ENCODE assay signal across 9 cellular contexts in the genomic region with DNA sequence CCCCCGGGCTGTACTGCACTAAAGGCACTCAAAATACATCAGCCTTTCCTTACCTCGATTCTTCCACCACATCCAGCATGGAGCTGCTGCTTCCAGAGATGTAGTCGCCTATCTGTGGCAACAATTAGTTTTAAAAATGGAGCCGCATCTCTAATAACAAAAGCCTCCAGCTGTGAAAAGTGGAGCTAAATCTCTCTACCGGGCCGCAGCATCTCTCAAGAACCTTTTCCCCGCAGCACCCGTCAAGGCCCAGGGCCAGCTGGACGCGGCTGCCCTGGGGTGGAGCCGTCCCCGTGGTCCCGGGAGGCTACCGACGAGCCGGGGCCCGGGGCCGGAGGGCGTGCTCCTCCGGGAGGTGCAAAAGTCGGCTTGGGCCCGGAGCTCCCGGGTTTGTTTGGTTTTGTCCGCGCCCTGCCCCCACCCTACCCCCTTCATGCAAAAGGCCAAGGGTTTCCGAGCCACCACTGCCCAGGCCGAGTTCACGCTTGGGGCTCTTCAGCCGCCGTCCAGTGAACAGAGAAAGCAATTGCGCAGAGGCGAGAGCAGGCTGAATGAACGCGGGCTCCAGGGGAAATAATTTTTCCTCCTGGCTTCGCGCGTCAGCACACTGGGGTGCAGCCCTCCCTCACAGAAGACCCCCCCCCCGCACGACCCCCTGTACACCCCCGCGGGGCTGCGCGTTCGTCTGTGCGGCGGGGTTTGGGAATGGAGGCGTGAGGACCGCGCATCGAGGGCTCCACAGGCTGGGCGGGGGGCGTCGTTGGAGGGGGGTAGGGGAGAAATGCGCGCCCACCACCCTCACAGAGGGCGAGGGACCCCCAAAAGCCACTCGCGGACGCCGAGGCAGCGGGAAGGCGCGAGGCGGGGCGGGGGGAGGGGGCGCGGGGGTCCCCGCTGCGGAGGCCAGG. TPM values are rescaled to one million over a fixed set of nuclear protein-coding genes. Genes with fewer than 3 reads are reported as not detected.
DNase-seq lines count a peak whose midpoint lies in the region; FAIRE-seq and TF ChIP-seq lines count a peak whose summit lies in the region.
"Had no signal": no experiment of that assay in that cellular context is flagged by ENCODE, and none has a peak within 500 bp of the region (broad histone marks: within the 10 kb centered on the region; RNA-seq: fewer than 3 reads in every experiment).

No MANE protein-coding gene starts in this region.

- H3K27me3 ChIP-seq in duodenal mucosa (ENCODE audit: control insufficient read depth in 1 of 2, insufficient read depth in 2 of 2, low read length in 2 of 2), result peaks cover 10 to 30% of the 10 kb centered on the region in 2 donors

- peak overlapping the region; percentile 82 for H3K4me3 Mint-ChIP-seq in mesothelial cell of epicardium

- H3K4me1 Mint-ChIP-seq in mesothelial cell of epicardium, result peaks cover 29% of the 10 kb centered on the region

- TF ChIP-seq CTCF in mesothelial cell of epicardium (IDR thresholded peaks at IDR 0.05; ENCODE audit: unreplicated experiment), result no peak
- TF ChIP-seq CTCF in OCI-LY7 (conservative IDR thresholded peaks at IDR 0.05; ENCODE audit: low read length), result no peak

- H3K27ac Mint-ChIP-seq in mesothelial cell of epicardium, result peak overlapping the region; percentile 82

- H3K9ac ChIP-seq in duodenal mucosa (ENCODE audit: low read depth in 1 of 2, low read length in 2 of 2), result no peak overlapping the region

- no peak for FAIRE-seq in RCC 7860 (lab: Jason Lieb, UNC)
- FAIRE-seq: endometrium had no signal

- intact Hi-C loops in OCI-LY7 (cut with micrococcal nuclease; ENCODE audit: unreplicated experiment), result no loop called here

- H4K20me1 ChIP-seq in OCI-LY7 (ENCODE audit: insufficient read depth, low read length), result no peaks in the 10 kb centered on the region

- no peaks in the 10 kb centered on the region for H3K9me3 Mint-ChIP-seq in mesothelial cell of epicardium

- H3K4me3 ChIP-seq in duodenal mucosa (ENCODE audit: low read depth in 1 of 2, low read length in 2 of 2) (peak overlapping the region; percentile 35 to 51), OCI-LY7 (ENCODE audit: low read depth, low read length, poor library complexity, severe bottlenecking) (no peak overlapping the region)

- H3K9me3 ChIP-seq in duodenal mucosa (ENCODE audit: control insufficient read depth in 1 of 2, low read length in 2 of 2) (no peaks in the 10 kb centered on the region), OCI-LY7 (ENCODE audit: low read length) (no peaks in the 10 kb centered on the region)

- no peaks in the 10 kb centered on the region for H3K36me3 ChIP-seq in duodenal mucosa (ENCODE audit: control insufficient read depth in 1 of 2, insufficient read depth in 2 of 2, low read length in 2 of 2)
- H3K36me3 ChIP-seq in OCI-LY7 (ENCODE audit: insufficient read depth, low read length), result no peaks in the 10 kb centered on the region

- H3K27ac ChIP-seq in duodenal mucosa (ENCODE audit: low read depth, low read length), result no peak overlapping the region
- no peak overlapping the region for H3K27ac ChIP-seq in OCI-LY7 (ENCODE audit: low read depth, low read length, poor library complexity, severe bottlenecking)

- no peaks in the 10 kb centered on the region for H3K36me3 Mint-ChIP-seq in mesothelial cell of epicardium

- H3K4me1 ChIP-seq in duodenal mucosa (ENCODE audit: control insufficient read depth in 1 of 2, insufficient read depth in 2 of 2, low read length in 2 of 2), result no peaks in the 10 kb centered on the region
- no peaks in the 10 kb centered on the region for H3K4me1 ChIP-seq in OCI-LY7 (ENCODE audit: insufficient read depth, low read length, poor library complexity, severe bottlenecking)

- no peak overlapping the region for H2AFZ ChIP-seq in OCI-LY7 (ENCODE audit: low read length)

- no peaks in the 10 kb centered on the region for H3K79me2 ChIP-seq in OCI-LY7 (ENCODE audit: insufficient read depth, low read depth, low read length)

- H3K4me2 ChIP-seq in OCI-LY7 (ENCODE audit: low read length), result no peak overlapping the region

- DNase-seq in 8988T, result peak; percentile 40
- peak; percentile 41 for DNase-seq in HEK293T (ENCODE audit: extremely low spot score)
- peak; percentile 22 to 49 for DNase-seq in mesothelial cell of epicardium (ENCODE audit: low spot score in 2 of 2, unreplicated experiment in 2 of 2)
- DNase-seq in OCI-LY7 (ENCODE audit: low spot score), result no peak
- no peak for DNase-seq in RCC 7860 (ENCODE audit: low spot score)
- no peak for DNase-seq in stimulated activated naive CD4-positive, alpha-beta T cell treated with Interleukin-2 at 50 U/mL for 16 hours (lab: John Stamatoyannopoulos, UW)
- no peak for DNase-seq in DMS79 (lab: John Stamatoyannopoulos, UW)

- H3K9me2 ChIP-seq in OCI-LY7 (ENCODE audit: insufficient read depth, low read length), result no peaks in the 10 kb centered on the region

- CTCF ChIA-PET in HEK293T (lab: Yijun Ruan, JAX) (no interaction called here), OCI-LY7 (lab: Charles Lee; ENCODE audit: unreplicated experiment) (no interaction called here)

- POLR2A ChIA-PET in HEK293T (lab: Yijun Ruan, JAX) (interaction anchor here (0.6 kb wide), 1 partner anchor 25 kb away, joined by 3 read pairs; no protein-coding TSS in a partner anchor), OCI-LY7 (lab: Charles Lee) (no interaction called here)

- no TSS peak for BruUV-seq in OCI-LY7 (replicated peaks; lab: Mats Ljungman, UMichigan)

- H3K27me3 Mint-ChIP-seq in mesothelial cell of epicardium (ENCODE audit: low read depth), result peaks cover 10% of the 10 kb centered on the region

TF ChIP-seq in HEK293T, 16 proteins besides CTCF, POLR2A, EP300 and RAD21:
- TF ChIP-seq FOXM1 (IDR thresholded peaks at IDR 0.05; ENCODE audit: borderline replicate concordance) (no peak), FOXK2 (IDR thresholded peaks at IDR 0.05) (no peak), CTBP1 (IDR thresholded peaks at IDR 0.05; ENCODE audit: borderline replicate concordance) (no peak), PKNOX1 (IDR thresholded peaks at IDR 0.05) (no peak), ARNT (IDR thresholded peaks at IDR 0.05) (no peak), L3MBTL2 (conservative IDR thresholded peaks at IDR 0.05) (peak; percentile 40; the same call in 1 of the 2 replicates)

RNA-seq across cellular contexts. Expression of gene GREB1L, which starts 0.6 kb away (rescaled TPM):
- total RNA-seq in mesothelial cell of epicardium, result 23.0 to 25.5 TPM (median 25.3 TPM) in 3 replicates
- not detected in 2 replicates for total RNA-seq in OCI-LY7 (2014; rRNA removed; shearing (Covaris generic))
- not detected in 2 replicates for total RNA-seq in OCI-LY7 (2022)

Comparison
In these comparisons a context has a peak if more than half of its experiments do, and no peak if none do; other contexts are left out.
1. DNase-seq: peak in 8988T (single experiment), HEK293T (single experiment) and mesothelial cell of epicardium (2 of 2); none in OCI-LY7 (single experiment), RCC 7860 (single experiment), stimulated activated naive CD4-positive, alpha-beta T cell treated with Interleukin-2 at 50 U/mL for 16 hours (single experiment) and DMS79 (single experiment).
2. RNA of gene GREB1L, which starts 0.6 kb away (total RNA-seq): 23.0 to 25.5 TPM in mesothelial cell of epicardium; not detected in OCI-LY7; every median in the first group is over 10 times any median in the second.